14 cellular contexts compared by ENCODE assay signal in genomic region chr9:95030920-95031662, GRCh38.
DNase-seq lines count a peak whose midpoint lies in the region; ATAC-seq and TF ChIP-seq lines count a peak whose summit lies in the region.
"Had no signal": no experiment of that assay in that cellular context is flagged by ENCODE, and none has a peak within 500 bp of the region (broad histone marks: within the 10 kb centered on the region; RNA-seq: fewer than 3 reads in every experiment).

No MANE protein-coding gene starts in this region.

- H3K27me3 Mint-ChIP-seq in stimulated activated naive B cell treated with anti-CD40 and anti-IgM and Interleukin-4, amounts not matched to agents 10 μg/mL and 1 μg/mL and 100 μg/mL, for 72 hours, result no peaks in the 10 kb centered on the region
- H3K27me3 Mint-ChIP-seq: activated naive CD8-positive, alpha-beta T cell treated with anti-CD3 and anti-CD28 coated beads, Interleukin-2, amount 10 ng/mL, durations not matched to agents 7 days and 5 days had no signal

- peak; percentile 8; the same call in 1 of the 2 replicates for ATAC-seq in IMR-90 (ENCODE audit: low read depth)
- ATAC-seq in HG03432 (IDR thresholded peaks at IDR 0.05; ENCODE audit: unreplicated experiment), result no peak
- ATAC-seq in stimulated activated naive B cell treated with anti-CD40 and anti-IgM and Interleukin-4, amounts not matched to agents 10 μg/mL and 1 μg/mL and 100 μg/mL, for 72 hours (replicated peaks), result no peak

- H3K4me1 ChIP-seq in IMR-90 (ENCODE audit: control insufficient read depth, insufficient read depth, low read length) (peaks cover 37% of the 10 kb centered on the region), ascending aorta (peaks cover 15 to 89% of the 10 kb centered on the region in 2 donors), mesenchymal stem cell (ENCODE audit: control insufficient read depth, insufficient read depth, low read depth, low read length) (peaks cover 33% of the 10 kb centered on the region)

- BruUV-seq in IMR-90 (replicated peaks; lab: Mats Ljungman, UMichigan), result no TSS peak

- no peak overlapping the region for H2AK9ac ChIP-seq in IMR-90 (replicated peaks; ENCODE audit: low read depth, low read length, poor library complexity)

- no peak for DNase-seq in IMR-90
- no peak for DNase-seq in ascending aorta (ENCODE audit: low spot score in 2 of 2)
- no peak for DNase-seq in mesenchymal stem cell
- no peak for DNase-seq in substantia nigra (lab: John Stamatoyannopoulos, UW)
- DNase-seq in cerebellar nuclear complex (lab: John Stamatoyannopoulos, UW), result no peak
- DNase-seq in RPMI8226, result no peak
- DNase-seq in stimulated activated naive B cell treated with anti-CD40 and anti-IgM and Interleukin-4, amounts not matched to agents 10 μg/mL and 1 μg/mL and 100 μg/mL, for 72 hours, result no peak
- DNase-seq: activated naive CD8-positive, alpha-beta T cell treated with anti-CD3 and anti-CD28 coated beads, Interleukin-2, amount 10 ng/mL, durations not matched to agents 7 days and 5 days; kidney; SIG-M5; stimulated activated CD4-positive, alpha-beta T cell treated with anti-CD3 and anti-CD28 coated beads, Interleukin-1b, Interleukin-23, amount 100 ng/mL, for 48 hours had no signal

- H3K4me3 ChIP-seq in IMR-90 (ENCODE audit: insufficient read depth, low read depth, low read length) (no peak overlapping the region), ascending aorta (peak overlapping the region; percentile 4 to 11), mesenchymal stem cell (ENCODE audit: insufficient read depth in 1 of 2, low read depth in 1 of 2, low read length in 2 of 2) (no peak overlapping the region)
- H3K4me3 ChIP-seq: GM23338 had no signal

- TF ChIP-seq POLR2A in IMR-90 (IDR thresholded peaks at IDR 0.05; ENCODE audit: low read depth, low read length), result no peak

- TF ChIP-seq CTCF in IMR-90 (conservative IDR thresholded peaks at IDR 0.05; ENCODE audit: low read depth, low read length), result no peak
- no peak for TF ChIP-seq CTCF in ascending aorta (IDR thresholded peaks at IDR 0.05)

- H4K91ac ChIP-seq in IMR-90 (ENCODE audit: insufficient read depth, low read depth, low read length) (no peak overlapping the region), mesenchymal stem cell (ENCODE audit: low read length) (no peak overlapping the region)

- H3K4me3 Mint-ChIP-seq in stimulated activated naive B cell treated with anti-CD40 and anti-IgM and Interleukin-4, amounts not matched to agents 10 μg/mL and 1 μg/mL and 100 μg/mL, for 72 hours, result no peak overlapping the region
- H3K4me3 Mint-ChIP-seq: activated naive CD8-positive, alpha-beta T cell treated with anti-CD3 and anti-CD28 coated beads, Interleukin-2, amount 10 ng/mL, durations not matched to agents 7 days and 5 days; GM23338 had no signal

- no peak overlapping the region for H2BK20ac ChIP-seq in IMR-90 (ENCODE audit: low read depth, low read length)

- H3K27ac ChIP-seq in IMR-90 (ENCODE audit: insufficient read depth, low read length) (no peak overlapping the region), ascending aorta (peak overlapping the region; percentile 72 to 99), mesenchymal stem cell (ENCODE audit: low read length, poor library complexity, severe bottlenecking) (peak overlapping the region; percentile 50), substantia nigra (ENCODE audit: low read depth, low read length, poor library complexity, severe bottlenecking) (peak overlapping the region; percentile 87)
- H3K27ac ChIP-seq: neutrophil had no signal

- TF ChIP-seq RAD21 in IMR-90 (IDR thresholded peaks at IDR 0.05; ENCODE audit: low read length), result no peak

- no peaks in the 10 kb centered on the region for H3K9me3 Mint-ChIP-seq in stimulated activated naive B cell treated with anti-CD40 and anti-IgM and Interleukin-4, amounts not matched to agents 10 μg/mL and 1 μg/mL and 100 μg/mL, for 72 hours
- H3K9me3 Mint-ChIP-seq: activated naive CD8-positive, alpha-beta T cell treated with anti-CD3 and anti-CD28 coated beads, Interleukin-2, amount 10 ng/mL, durations not matched to agents 7 days and 5 days; GM23338 had no signal

- H3K27me3 ChIP-seq in IMR-90 (ENCODE audit: control insufficient read depth, insufficient read depth, low read length) (no peaks in the 10 kb centered on the region), ascending aorta (no peaks in the 10 kb centered on the region), mesenchymal stem cell (ENCODE audit: control insufficient read depth in 1 of 2, insufficient read depth in 1 of 2, low read length in 2 of 2) (no peaks in the 10 kb centered on the region)
- H3K27me3 ChIP-seq: neutrophil had no signal

- H2BK12ac ChIP-seq in mesenchymal stem cell (ENCODE audit: low read length in 2 of 2), result no peak overlapping the region

- POLR2A ChIA-PET in IMR-90 (lab: Charles Lee; ENCODE audit: unreplicated experiment), result no interaction called here

- H3K36me3 Mint-ChIP-seq in stimulated activated naive B cell treated with anti-CD40 and anti-IgM and Interleukin-4, amounts not matched to agents 10 μg/mL and 1 μg/mL and 100 μg/mL, for 72 hours, result peaks cover 2 to 12% of the 10 kb centered on the region in 2 donors
- H3K36me3 Mint-ChIP-seq: activated naive CD8-positive, alpha-beta T cell treated with anti-CD3 and anti-CD28 coated beads, Interleukin-2, amount 10 ng/mL, durations not matched to agents 7 days and 5 days had no signal

- no peak overlapping the region; the same call in 1 of the 2 replicates for H3K4me2 ChIP-seq in IMR-90 (ENCODE audit: low read depth, low read length)
- H3K4me2 ChIP-seq in mesenchymal stem cell (ENCODE audit: low read length, poor library complexity, severe bottlenecking), result no peak overlapping the region
- H3K4me2 ChIP-seq: GM23338 had no signal

- H3K9ac ChIP-seq in IMR-90 (ENCODE audit: low read depth, low read length), result no peak overlapping the region
- no peak overlapping the region for H3K9ac ChIP-seq in mesenchymal stem cell (ENCODE audit: low read length)

- no peak overlapping the region for H2BK120ac ChIP-seq in IMR-90 (ENCODE audit: low read depth, low read length)
- H2BK120ac ChIP-seq in mesenchymal stem cell (ENCODE audit: low read depth, low read length), result no peak overlapping the region

- H2AK5ac ChIP-seq in IMR-90 (ENCODE audit: low read depth, low read length) (no peak overlapping the region), mesenchymal stem cell (ENCODE audit: low read length, severe bottlenecking) (peak overlapping the region; percentile 22)

- intact Hi-C loops in IMR-90 (cut with micrococcal nuclease), result no loop called here
- intact Hi-C loops in ascending aorta (cut with DNase I), result no loop called here

- H2BK15ac ChIP-seq in IMR-90 (ENCODE audit: low read depth, low read length), result no peak overlapping the region
- no peak overlapping the region for H2BK15ac ChIP-seq in mesenchymal stem cell (ENCODE audit: low read depth, poor library complexity, severe bottlenecking)

- H3K79me1 ChIP-seq in IMR-90 (ENCODE audit: low read depth in 1 of 2, low read length in 2 of 2) (peaks cover 26 to 84% of the 10 kb centered on the region in 2 experiments), mesenchymal stem cell (replicated peaks; ENCODE audit: low read length, poor library complexity, severe bottlenecking) (peaks cover 3% of the 10 kb centered on the region)

- CTCF ChIA-PET in IMR-90 (lab: Yijun Ruan, JAX), result interaction anchor here (1.8 kb wide), 1 partner anchor 350 kb away, joined by 4 read pairs; no protein-coding TSS in a partner anchor

- no peak overlapping the region for H3K56ac ChIP-seq in IMR-90 (ENCODE audit: extremely low read depth, insufficient read depth, low read length)

- H4K8ac ChIP-seq in IMR-90 (ENCODE audit: low read depth in 2 of 2, low read length in 2 of 2), result 0 out of 4 replicates have a peak overlapping the region, but pooled peaks of 1 of the 2 experiments have one; percentile 2
- no peak overlapping the region for H4K8ac ChIP-seq in mesenchymal stem cell (ENCODE audit: low read length)

- H3K14ac ChIP-seq in IMR-90 (replicated peaks; ENCODE audit: low read depth, low read length) (no peak overlapping the region), mesenchymal stem cell (ENCODE audit: low read length in 2 of 2) (no peak overlapping the region)

- no peak overlapping the region for H3K23ac ChIP-seq in IMR-90 (ENCODE audit: low read depth, low read length)
- no peak overlapping the region for H3K23ac ChIP-seq in mesenchymal stem cell (ENCODE audit: low read length in 2 of 2)

- H3K36me3 ChIP-seq in IMR-90 (ENCODE audit: control insufficient read depth, insufficient read depth, low read length) (peaks cover 37% of the 10 kb centered on the region), ascending aorta (peaks cover 0 to 6% of the 10 kb centered on the region in 2 donors), mesenchymal stem cell (ENCODE audit: control insufficient read depth in 1 of 2, insufficient read depth in 2 of 2, low read depth in 1 of 2, low read length in 2 of 2) (peaks cover 9 to 30% of the 10 kb centered on the region in 2 experiments)
- H3K36me3 ChIP-seq: neutrophil had no signal

- H3K9me1 ChIP-seq in IMR-90 (ENCODE audit: insufficient read depth, low read length), result peaks cover 25% of the 10 kb centered on the region

- H2AFZ ChIP-seq in IMR-90 (replicated peaks; ENCODE audit: low read length, poor library complexity) (no peak overlapping the region), mesenchymal stem cell (ENCODE audit: low read depth, low read length) (no peak overlapping the region)
- H2AFZ ChIP-seq: GM23338 had no signal

- peaks cover 56% of the 10 kb centered on the region for H4K20me1 ChIP-seq in IMR-90 (ENCODE audit: insufficient read depth, low read length)

- in situ Hi-C loops in IMR-90 (cut with MboI; ENCODE audit: low sequenced_read_pairs), result no loop called here

- H3K9me3 ChIP-seq in IMR-90 (ENCODE audit: control insufficient read depth, insufficient read depth, low read length) (no peaks in the 10 kb centered on the region), ascending aorta (no peaks in the 10 kb centered on the region), mesenchymal stem cell (ENCODE audit: control insufficient read depth, low read length) (no peaks in the 10 kb centered on the region)
- H3K9me3 ChIP-seq: neutrophil had no signal

- dilution Hi-C loops in IMR-90 (cut with HindIII; ENCODE audit: low sequenced_read_pairs, unreplicated experiment), result no loop called here

- H3K27ac Mint-ChIP-seq in stimulated activated naive B cell treated with anti-CD40 and anti-IgM and Interleukin-4, amounts not matched to agents 10 μg/mL and 1 μg/mL and 100 μg/mL, for 72 hours, result no peak overlapping the region
- H3K27ac Mint-ChIP-seq: activated naive CD8-positive, alpha-beta T cell treated with anti-CD3 and anti-CD28 coated beads, Interleukin-2, amount 10 ng/mL, durations not matched to agents 7 days and 5 days; GM23338 had no signal

- no peak overlapping the region for H4K5ac ChIP-seq in IMR-90 (ENCODE audit: low read depth, low read length)

- WGBS in IMR-90 (ENCODE audit: extremely low coverage in 2 of 2, insufficient read length in 1 of 2), 2 experiments, result no CpG with 5 or more reads among the region's 11 CpGs
- 95% methylated on average over 11 of the region's 11 CpGs for WGBS in mesenchymal stem cell

- H2BK5ac ChIP-seq in IMR-90 (ENCODE audit: low read depth, low read length, poor library complexity, severe bottlenecking), result no peak overlapping the region
- no peak overlapping the region for H2BK5ac ChIP-seq in mesenchymal stem cell (ENCODE audit: low read depth, low read length, poor library complexity, severe bottlenecking)

- H3K4me1 Mint-ChIP-seq in stimulated activated naive B cell treated with anti-CD40 and anti-IgM and Interleukin-4, amounts not matched to agents 10 μg/mL and 1 μg/mL and 100 μg/mL, for 72 hours, result peaks cover 0 to 13% of the 10 kb centered on the region in 2 donors

- no peak overlapping the region for H3K18ac ChIP-seq in IMR-90 (ENCODE audit: low read depth, low read length)
- H3K18ac ChIP-seq in mesenchymal stem cell (ENCODE audit: low read depth in 1 of 2, low read length in 2 of 2), result peak overlapping the region; percentile 25 to 60

- H3K4ac ChIP-seq in IMR-90 (ENCODE audit: low read depth, low read length) (no peak overlapping the region), mesenchymal stem cell (ENCODE audit: low read depth in 1 of 2, low read length in 2 of 2) (no peak overlapping the region)

Comparison
In these comparisons a context has a peak if more than half of its experiments do, and no peak if none do; other contexts are left out.
1. H3K4me3 ChIP-seq: peak in ascending aorta (2 of 2); none in IMR-90 (single experiment) and mesenchymal stem cell (0 of 2).